Comparison of ENCODE assay signal across 1 cellular context in genomic region chr1:150464422-150464826, GRCh38.
TF ChIP-seq lines count a peak whose summit lies in the region.

No MANE protein-coding gene starts in this region.

TF ChIP-seq in GM12878, 131 proteins besides CTCF, POLR2A, EP300 and RAD21 (continued from another document):
- no peak for TF ChIP-seq ZBTB40 (IDR thresholded peaks at IDR 0.05; ENCODE audit: borderline replicate concordance)
- no peak for TF ChIP-seq IKZF1 (conservative IDR thresholded peaks at IDR 0.05)
- TF ChIP-seq SMC3 (IDR thresholded peaks at IDR 0.05; ENCODE audit: borderline replicate concordance, low read length), result peak; percentile 73; the same call in 1 of the 2 replicates
- TF ChIP-seq HCFC1 (IDR thresholded peaks at IDR 0.05; ENCODE audit: low read length), result no peak
- TF ChIP-seq FOXK2 (IDR thresholded peaks at IDR 0.05), result no peak
- no peak for TF ChIP-seq RELB (IDR thresholded peaks at IDR 0.05; ENCODE audit: low read depth)
- TF ChIP-seq CREB1 (IDR thresholded peaks at IDR 0.05; ENCODE audit: low read depth), result no peak
- no peak for TF ChIP-seq EZH2 (IDR thresholded peaks at IDR 0.05; ENCODE audit: borderline replicate concordance, control insufficient read depth, low read depth, low read length)
- TF ChIP-seq BRCA1 (IDR thresholded peaks at IDR 0.05; ENCODE audit: low read depth, low read length), result no peak
